In genomic region chr14:96638041-96638855, GRCh38 we compare ENCODE assay signal across 17 cellular contexts.
"Had no signal": no experiment of that assay in that cellular context is flagged by ENCODE, and none has a peak within 500 bp of the region (broad histone marks: within the 10 kb centered on the region; RNA-seq: fewer than 3 reads in every experiment).

No MANE protein-coding gene starts in this region.

- H3K27ac Mint-ChIP-seq: activated CD4-positive, alpha-beta T cell treated with anti-CD3 and anti-CD28 coated beads, Interleukin-2, amount 10 ng/mL, durations not matched to agents 7 days and 5 days; activated naive CD4-positive, alpha-beta T cell treated with anti-CD3 and anti-CD28 coated beads for 36 hours; nephron; stimulated activated naive CD8-positive, alpha-beta T cell treated with anti-CD3 and anti-CD28 coated beads, Interleukin-15, amount 100 ng/mL, for 72 hours; T-helper 1 cell treated with Interleukin-12 subunit alpha and Interleukin-12 subunit beta and Interleukin-4 antibody, amounts not matched to agents 30 μg/mL and 1 μg/mL, for 36 hours; WTC11 had no signal

- DNase-seq: activated CD4-positive, alpha-beta T cell treated with anti-CD3 and anti-CD28 coated beads, Interleukin-2, amount 10 ng/mL, durations not matched to agents 7 days and 5 days; activated naive CD4-positive, alpha-beta T cell treated with anti-CD3 and anti-CD28 coated beads for 36 hours; foreskin melanocyte; heart right ventricle; left ventricle myocardium inferior; mesenchymal stem cell; retina; stimulated activated CD4-positive, alpha-beta T cell treated with anti-CD3 and anti-CD28 coated beads, Interleukin-4, amount 100 ng/mL, for 4 hours; stimulated activated naive CD8-positive, alpha-beta T cell treated with anti-CD3 and anti-CD28 coated beads, Interleukin-15, amount 100 ng/mL, for 72 hours had no signal

- H3K27me3 Mint-ChIP-seq: activated CD4-positive, alpha-beta T cell treated with anti-CD3 and anti-CD28 coated beads, Interleukin-2, amount 10 ng/mL, durations not matched to agents 7 days and 5 days; stimulated activated naive CD8-positive, alpha-beta T cell treated with anti-CD3 and anti-CD28 coated beads, Interleukin-15, amount 100 ng/mL, for 72 hours had no signal

- H3K27me3 ChIP-seq: cardiac muscle cell, heart right ventricle had no signal

- FAIRE-seq: colon, endothelial cell of umbilical vein, keratinocyte had no signal

- H3K4me3 Mint-ChIP-seq: activated CD4-positive, alpha-beta T cell treated with anti-CD3 and anti-CD28 coated beads, Interleukin-2, amount 10 ng/mL, durations not matched to agents 7 days and 5 days; activated naive CD4-positive, alpha-beta T cell treated with anti-CD3 and anti-CD28 coated beads for 36 hours; nephron; stimulated activated naive CD8-positive, alpha-beta T cell treated with anti-CD3 and anti-CD28 coated beads, Interleukin-15, amount 100 ng/mL, for 72 hours; T-helper 1 cell treated with Interleukin-12 subunit alpha and Interleukin-12 subunit beta and Interleukin-4 antibody, amounts not matched to agents 30 μg/mL and 1 μg/mL, for 36 hours; WTC11 had no signal

- H3K4me3 ChIP-seq: cardiac muscle cell, heart right ventricle, left ventricle myocardium inferior had no signal

- H3K4me1 Mint-ChIP-seq: activated CD4-positive, alpha-beta T cell treated with anti-CD3 and anti-CD28 coated beads, Interleukin-2, amount 10 ng/mL, durations not matched to agents 7 days and 5 days; nephron; stimulated activated naive CD8-positive, alpha-beta T cell treated with anti-CD3 and anti-CD28 coated beads, Interleukin-15, amount 100 ng/mL, for 72 hours had no signal

- ATAC-seq: heart right ventricle; stimulated activated naive CD8-positive, alpha-beta T cell treated with anti-CD3 and anti-CD28 coated beads, Interleukin-15, amount 100 ng/mL, for 72 hours; WTC11 had no signal

- H3K9ac ChIP-seq: parathyroid adenoma had no signal

- H2AFZ ChIP-seq: parathyroid adenoma had no signal

- H3K79me2 ChIP-seq: parathyroid adenoma had no signal

- H3K27ac ChIP-seq: cardiac muscle cell, heart right ventricle, left ventricle myocardium inferior, parathyroid adenoma had no signal

- H3K36me3 ChIP-seq: cardiac muscle cell, heart right ventricle, left ventricle myocardium inferior had no signal

- H3K9me3 Mint-ChIP-seq: activated CD4-positive, alpha-beta T cell treated with anti-CD3 and anti-CD28 coated beads, Interleukin-2, amount 10 ng/mL, durations not matched to agents 7 days and 5 days; activated naive CD4-positive, alpha-beta T cell treated with anti-CD3 and anti-CD28 coated beads for 36 hours; nephron; stimulated activated naive CD8-positive, alpha-beta T cell treated with anti-CD3 and anti-CD28 coated beads, Interleukin-15, amount 100 ng/mL, for 72 hours; T-helper 1 cell treated with Interleukin-12 subunit alpha and Interleukin-12 subunit beta and Interleukin-4 antibody, amounts not matched to agents 30 μg/mL and 1 μg/mL, for 36 hours had no signal

- H3K36me3 Mint-ChIP-seq: WTC11 had no signal

- H3K4me1 ChIP-seq: heart right ventricle, left ventricle myocardium inferior, parathyroid adenoma had no signal

- H3K9me3 ChIP-seq: heart right ventricle, left ventricle myocardium inferior had no signal
